9 cellular contexts compared by ENCODE assay signal in the genomic region with DNA sequence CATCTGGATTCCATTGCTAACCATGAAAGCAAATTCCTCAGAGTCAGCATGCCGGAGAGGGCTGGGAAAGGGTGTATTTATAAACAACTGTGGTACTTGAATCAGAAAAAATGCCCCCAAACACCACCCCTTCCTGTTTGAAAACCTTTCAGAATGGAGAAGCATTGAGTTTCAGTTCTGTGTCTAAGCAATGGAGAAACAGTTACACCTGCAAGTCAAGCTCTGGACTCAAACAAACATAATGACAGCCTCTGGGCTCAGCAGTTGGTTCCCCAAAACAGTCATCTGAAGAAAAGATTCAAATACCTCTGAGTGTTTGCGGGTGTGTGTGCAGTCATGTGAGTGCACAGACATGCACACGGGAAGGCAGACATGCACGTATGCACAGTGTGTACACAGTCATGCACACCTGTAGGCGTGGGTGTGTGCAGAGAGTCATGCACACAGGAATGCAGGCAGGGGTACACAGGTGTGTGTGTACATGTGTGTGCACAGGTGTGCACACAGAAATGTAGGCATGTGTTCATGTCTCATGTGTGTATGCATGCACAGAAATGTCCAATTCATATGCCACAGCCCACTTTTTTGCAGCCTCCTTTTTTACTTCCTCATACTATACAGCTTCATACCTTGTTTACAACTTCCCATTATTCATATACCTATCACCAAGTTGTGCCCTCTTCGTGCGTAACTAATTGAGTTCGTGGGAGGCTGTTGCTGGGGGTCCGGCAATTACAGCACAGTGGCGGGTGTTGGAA.
A peak's percentile ranks its signal among the peaks of the same experiment; 100 is the strongest.
DNase-seq lines count a peak whose midpoint lies in the region; ATAC-seq and TF ChIP-seq lines count a peak whose summit lies in the region.
"Had no signal": no experiment of that assay in that cellular context is flagged by ENCODE, and none has a peak within 500 bp of the region (broad histone marks: within the 10 kb centered on the region; RNA-seq: fewer than 3 reads in every experiment).

No MANE protein-coding gene starts in this region.

- no peak overlapping the region for H3K27ac ChIP-seq in tibial artery

- intact Hi-C loops in tibial artery (cut with DNase I; ENCODE audit: low total_unique reads) = no loop called here

- H3K27me3 ChIP-seq in tibial artery = peaks cover 0 to 53% of the 10 kb centered on the region in 2 donors

- TF ChIP-seq CTCF in GM13977 (IDR thresholded peaks at IDR 0.05; ENCODE audit: extremely low read depth, insufficient read depth, missing control alignments) (no peak), tibial artery (IDR thresholded peaks at IDR 0.05) (no peak)

- no peaks in the 10 kb centered on the region for H3K4me1 ChIP-seq in tibial artery

- ATAC-seq in GM21447 (IDR thresholded peaks at IDR 0.05; ENCODE audit: unreplicated experiment) (peak; percentile 82), HG03159 (IDR thresholded peaks at IDR 0.05; ENCODE audit: unreplicated experiment) (peak; percentile 83)
- peak; percentile 41 for ATAC-seq in effector memory CD8-positive, alpha-beta T cell (replicated peaks)
- ATAC-seq: Panc1 had no signal

- in situ Hi-C loops in GM13977 (cut with MboI; ENCODE audit: low pct_unique_long_range_greater_than_20kb, low sequenced_read_pairs, unreplicated experiment) = no loop called here

- no peak overlapping the region for H3K4me3 ChIP-seq in tibial artery

- H3K36me3 Mint-ChIP-seq in effector memory CD8-positive, alpha-beta T cell (ENCODE audit: insufficient read depth) = no peaks in the 10 kb centered on the region

- peaks cover 0 to 10% (median 3%) of the 10 kb centered on the region in 3 donors for H3K9me3 ChIP-seq in tibial artery

- H3K27ac Mint-ChIP-seq in effector memory CD8-positive, alpha-beta T cell = no peak overlapping the region

- H3K9me3 Mint-ChIP-seq in effector memory CD8-positive, alpha-beta T cell = no peaks in the 10 kb centered on the region

- DNase-seq in GM13977 (ENCODE audit: low spot score) (peak; percentile 82), erythroblast (lab: John Stamatoyannopoulos, UW) (no peak), tibial artery (no peak), cerebellar nuclear complex (lab: John Stamatoyannopoulos, UW) (no peak)
- no peak for DNase-seq in effector memory CD8-positive, alpha-beta T cell
- no peak for DNase-seq in activated CD4-positive, alpha-beta T cell treated with anti-CD3 and anti-CD28 coated beads, Interleukin-2, amount 50 U/mL, for 48 hours

- peaks cover 34 to 50% of the 10 kb centered on the region in 2 donors for H3K27me3 Mint-ChIP-seq in effector memory CD8-positive, alpha-beta T cell

- TF ChIP-seq POLR2A in erythroblast (IDR thresholded peaks at IDR 0.05; ENCODE audit: low read length) = no peak

- H3K4me3 Mint-ChIP-seq in effector memory CD8-positive, alpha-beta T cell = no peak overlapping the region

- no peaks in the 10 kb centered on the region for H3K36me3 ChIP-seq in tibial artery

- H3K4me1 Mint-ChIP-seq in effector memory CD8-positive, alpha-beta T cell (ENCODE audit: low read depth in 2 of 2) = no peaks in the 10 kb centered on the region
